ENCODE assay signal across 15 cellular contexts in genomic region chr12:130994821-130995375, GRCh38. TPM values are rescaled to one million over a fixed set of nuclear protein-coding genes. Genes with fewer than 3 reads are reported as not detected.
"Had no signal": no experiment of that assay in that cellular context is flagged by ENCODE, and none has a peak within 500 bp of the region (broad histone marks: within the 10 kb centered on the region; RNA-seq: fewer than 3 reads in every experiment).

No MANE protein-coding gene starts in this region.

- H3K9me3 ChIP-seq: colonic mucosa, psoas muscle, testis had no signal

- H3K36me3 ChIP-seq: colonic mucosa had no signal

- H3K27ac Mint-ChIP-seq: activated B cell treated with CpG ODN at 0.5 μM for 24 hours; activated CD4-positive, alpha-beta T cell treated with anti-CD3 and anti-CD28 coated beads, Interleukin-2, amount 10 ng/mL, durations not matched to agents 24 days and 14 days; mesothelial cell of epicardium; stimulated activated naive CD8-positive, alpha-beta T cell treated with anti-CD3 and anti-CD28 coated beads, Interleukin-15, Interleukin-2, amounts not matched to agents 100 ng/mL and 50 ng/mL, for 24 hours; T-cell had no signal

- H3K27me3 ChIP-seq: colonic mucosa, foreskin keratinocyte, testis had no signal

- H3K9me3 Mint-ChIP-seq: activated B cell treated with CpG ODN at 0.5 μM for 24 hours; stimulated activated naive CD8-positive, alpha-beta T cell treated with anti-CD3 and anti-CD28 coated beads, Interleukin-15, Interleukin-2, amounts not matched to agents 100 ng/mL and 50 ng/mL, for 24 hours; T-cell had no signal

- H3K36me3 Mint-ChIP-seq: T-cell had no signal

- DNase-seq: activated B cell treated with CpG ODN at 0.5 μM for 24 hours; activated CD4-positive, alpha-beta T cell treated with anti-CD3 and anti-CD28 coated beads, Interleukin-2, amount 10 ng/mL, durations not matched to agents 24 days and 14 days; activated naive CD4-positive, alpha-beta T cell treated with Interleukin-2 at 50 U/mL for 16 hours; caudate nucleus; colonic mucosa; foreskin keratinocyte; occipital lobe; psoas muscle; stimulated activated CD4-positive, alpha-beta T cell treated with anti-CD3 and anti-CD28 coated beads, Interleukin-4, amount 100 ng/mL, for 1 hour; stimulated activated CD8-positive, alpha-beta memory T cell treated with anti-CD3 and anti-CD28 coated beads, Interleukin-4, amount 100 ng/mL, for 48 hours; T-cell; T1000; testis had no signal

- H3K27ac ChIP-seq: colonic mucosa, foreskin keratinocyte, psoas muscle had no signal

- H3K4me1 ChIP-seq: colonic mucosa, foreskin keratinocyte, psoas muscle had no signal

- H3K4me3 ChIP-seq: colonic mucosa, psoas muscle had no signal

- ATAC-seq: foreskin keratinocyte, psoas muscle, T-cell had no signal

- H3K4me3 Mint-ChIP-seq: activated B cell treated with CpG ODN at 0.5 μM for 24 hours; activated CD4-positive, alpha-beta T cell treated with anti-CD3 and anti-CD28 coated beads, Interleukin-2, amount 10 ng/mL, durations not matched to agents 24 days and 14 days; mesothelial cell of epicardium; stimulated activated naive CD8-positive, alpha-beta T cell treated with anti-CD3 and anti-CD28 coated beads, Interleukin-15, Interleukin-2, amounts not matched to agents 100 ng/mL and 50 ng/mL, for 24 hours had no signal

- H3K4me1 Mint-ChIP-seq: activated CD4-positive, alpha-beta T cell treated with anti-CD3 and anti-CD28 coated beads, Interleukin-2, amount 10 ng/mL, durations not matched to agents 24 days and 14 days had no signal

RNA-seq across cellular contexts. Expression of gene ADGRD1, which starts 41.2 kb away (rescaled TPM):
- total RNA-seq: foreskin keratinocyte had no signal
- polyA plus RNA-seq: foreskin keratinocyte had no signal
